ENCODE assay signal across 1 cellular context in genomic region chr1:16386454-16387113, GRCh38.
TF ChIP-seq lines count a peak whose summit lies in the region.

No MANE protein-coding gene starts in this region.

TF ChIP-seq in GM23338, 12 proteins besides CTCF, POLR2A, EP300 and RAD21 (continued from another document):
- TF ChIP-seq ETS1 (IDR thresholded peaks at IDR 0.05) (no peak), JUNB (IDR thresholded peaks at IDR 0.05; ENCODE audit: unreplicated experiment) (no peak), EZH2 (IDR thresholded peaks at IDR 0.05; ENCODE audit: low read depth, unreplicated experiment) (no peak), ZNF331 (CRISPR knock-in tag; IDR thresholded peaks at IDR 0.05; ENCODE audit: low read depth) (no peak), ZNF462 (CRISPR knock-in tag; IDR thresholded peaks at IDR 0.05) (no peak), EZH2phosphoT487 (IDR thresholded peaks at IDR 0.05; ENCODE audit: unreplicated experiment) (no peak), STAT1 (IDR thresholded peaks at IDR 0.05; ENCODE audit: unreplicated experiment) (no peak), NANOG (IDR thresholded peaks at IDR 0.05; ENCODE audit: borderline replicate concordance) (no peak), REST (IDR thresholded peaks at IDR 0.05; ENCODE audit: unreplicated experiment) (no peak)
